ENCODE assay signal across 2 cellular contexts in the genomic region with DNA sequence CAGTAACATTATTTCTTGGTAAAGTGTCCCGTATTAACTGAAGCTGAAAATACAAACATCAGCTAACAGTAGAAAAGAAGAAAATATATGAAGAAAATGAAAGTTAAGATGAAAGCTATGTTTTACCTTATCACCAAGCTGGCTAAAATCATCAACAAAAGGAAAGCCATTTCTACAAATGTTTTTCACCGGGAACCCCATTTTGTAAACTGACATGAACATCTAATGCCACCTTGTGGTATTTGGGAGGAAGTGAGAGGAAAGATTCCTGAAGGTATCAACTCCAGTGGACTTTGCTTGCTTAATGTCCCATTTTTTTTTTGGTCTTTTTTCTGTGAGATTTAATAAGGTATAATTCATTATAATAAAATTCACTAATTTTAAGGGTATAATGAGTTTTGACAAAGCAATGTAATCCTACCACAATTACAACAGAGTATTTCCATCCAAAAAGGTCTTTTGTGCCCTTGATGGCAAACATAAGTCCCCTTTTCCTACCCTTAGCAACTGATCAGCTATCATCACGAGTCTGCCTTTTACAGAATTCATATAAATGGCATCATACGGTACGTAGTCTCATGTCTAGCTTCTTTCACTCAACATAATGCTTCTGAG.
TF ChIP-seq lines count a peak whose summit lies in the region.

No MANE protein-coding gene starts in this region.

TF ChIP-seq in Ishikawa, 13 proteins besides CTCF, POLR2A, EP300 and RAD21:
- TF ChIP-seq REST (IDR thresholded peaks at IDR 0.05; ENCODE audit: low read depth) (no peak), TEAD4 (IDR thresholded peaks at IDR 0.05) (no peak), FOXM1 (IDR thresholded peaks at IDR 0.05; ENCODE audit: borderline replicate concordance, low read depth) (no peak), ZBTB7A (IDR thresholded peaks at IDR 0.05; ENCODE audit: low read depth) (no peak), NFIC (IDR thresholded peaks at IDR 0.05) (no peak), TAF1 (IDR thresholded peaks at IDR 0.05; ENCODE audit: low read depth) (no peak), CREB1 (IDR thresholded peaks at IDR 0.05; ENCODE audit: low read depth) (no peak)

TF ChIP-seq in endothelial cell of umbilical vein, 7 proteins besides CTCF, POLR2A, EP300 and RAD21:
- TF ChIP-seq MYC (IDR thresholded peaks at IDR 0.05; ENCODE audit: low read depth, low read length), result no peak
